In the genomic region with DNA sequence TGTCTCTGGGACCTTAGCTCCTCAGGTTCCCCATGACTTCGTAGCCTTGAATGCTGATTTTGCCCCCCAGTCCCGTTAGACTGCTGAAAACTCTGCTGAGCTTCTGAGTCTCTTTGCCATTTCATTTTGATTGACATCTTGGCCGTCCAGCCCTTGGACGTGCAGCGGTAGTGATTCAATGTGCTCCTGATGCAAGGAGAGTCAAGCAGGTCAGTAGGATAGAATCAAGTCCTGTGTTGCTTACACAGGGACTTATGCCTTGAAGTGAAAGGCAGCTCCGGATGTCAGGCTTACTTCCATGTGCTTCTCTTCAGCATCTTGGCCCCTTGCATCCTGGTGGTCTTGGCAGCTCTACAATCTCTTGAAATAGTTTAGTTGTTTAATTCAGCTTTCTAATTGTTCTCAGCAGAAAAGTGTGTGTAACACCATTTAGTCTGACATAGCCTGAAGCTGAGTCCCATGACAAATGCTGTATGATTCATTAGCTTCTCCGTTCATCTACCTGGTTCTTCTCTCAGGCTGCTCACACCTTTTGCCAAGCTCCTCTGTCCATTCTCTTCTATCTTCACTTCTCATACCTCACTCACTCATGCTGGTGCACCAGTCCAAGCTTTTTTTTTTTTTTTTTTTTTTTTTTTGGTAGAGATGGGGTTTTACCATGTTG, we compare ENCODE assay signal across 21 cellular contexts.
"Had no signal": no experiment of that assay in that cellular context is flagged by ENCODE, and none has a peak within 500 bp of the region (broad histone marks: within the 10 kb centered on the region; RNA-seq: fewer than 3 reads in every experiment).

No MANE protein-coding gene starts in this region.

- H3K27ac ChIP-seq: adrenal gland, left lung, right atrium auricular region had no signal

- H3K4me1 Mint-ChIP-seq: activated B cell treated with CpG ODN at 0.5 μM for 24 hours; activated CD8-positive, alpha-beta memory T cell treated with anti-CD3 and anti-CD28 coated beads, Interleukin-2, amount 10 ng/mL, durations not matched to agents 7 days and 5 days; stimulated activated naive CD8-positive, alpha-beta T cell treated with anti-CD3 and anti-CD28 coated beads, Interleukin-15, amount 100 ng/mL, for 72 hours; T-cell had no signal

- H3K27me3 ChIP-seq: adrenal gland, left lung, right atrium auricular region had no signal

- H3K4me3 Mint-ChIP-seq: activated B cell treated with CpG ODN at 0.5 μM for 24 hours; activated CD4-positive, alpha-beta memory T cell treated with anti-CD3 and anti-CD28 coated beads for 36 hours; activated CD8-positive, alpha-beta memory T cell treated with anti-CD3 and anti-CD28 coated beads, Interleukin-2, amount 10 ng/mL, durations not matched to agents 7 days and 5 days; activated T-cell treated with anti-CD3 and anti-CD28 coated beads, Interleukin-2, amount 50 U/mL, for 4 hours; effector memory CD8-positive, alpha-beta T cell; stimulated activated naive CD8-positive, alpha-beta T cell treated with anti-CD3 and anti-CD28 coated beads, Interleukin-15, amount 100 ng/mL, for 72 hours; T-cell; type B pancreatic cell had no signal

- H3K4me1 ChIP-seq: left lung, right atrium auricular region had no signal

- ATAC-seq: activated CD8-positive, alpha-beta memory T cell treated with anti-CD3 and anti-CD28 coated beads, Interleukin-2, amount 10 ng/mL, durations not matched to agents 7 days and 5 days; activated naive CD4-positive, alpha-beta T cell treated with anti-CD3 and anti-CD28 coated beads, Interleukin-2, amount 50 U/mL, for 72 hours; activated T-cell treated with anti-CD3 and anti-CD28 coated beads, Interleukin-2, amount 50 U/mL, for 4 hours; effector memory CD8-positive, alpha-beta T cell; left lung; stimulated activated naive CD8-positive, alpha-beta T cell treated with anti-CD3 and anti-CD28 coated beads, Interleukin-15, amount 100 ng/mL, for 72 hours; T-cell had no signal

- H3K9me3 ChIP-seq: adrenal gland had no signal

- DNase-seq: activated B cell treated with CpG ODN at 0.5 μM for 24 hours; activated CD4-positive, alpha-beta memory T cell treated with anti-CD3 and anti-CD28 coated beads for 36 hours; activated CD4-positive, alpha-beta T cell treated with anti-CD3 and anti-CD28 coated beads for 4 hours; activated CD8-positive, alpha-beta memory T cell treated with anti-CD3 and anti-CD28 coated beads, Interleukin-2, amount 10 ng/mL, durations not matched to agents 7 days and 5 days; activated effector memory CD4-positive, alpha-beta T cell treated with anti-CD3 and anti-CD28 coated beads, Interleukin-2, amount 50 U/mL, for 16 hours; activated T-cell treated with anti-CD3 and anti-CD28 coated beads, Interleukin-2, amount 50 U/mL, for 4 hours; adrenal gland; effector memory CD8-positive, alpha-beta T cell; foreskin melanocyte; glutamatergic neuron; kidney; left lung; stimulated activated CD4-positive, alpha-beta T cell treated with anti-CD3 and anti-CD28 coated beads, Interleukin-2, amount 100 ng/mL, for 48 hours; stimulated activated naive CD8-positive, alpha-beta T cell treated with anti-CD3 and anti-CD28 coated beads, Interleukin-15, amount 100 ng/mL, for 72 hours; T-cell; T-helper 9 cell had no signal

- H3K36me3 Mint-ChIP-seq: type B pancreatic cell had no signal

- H3K36me3 ChIP-seq: adrenal gland, left lung, right atrium auricular region had no signal

- H3K27ac Mint-ChIP-seq: activated B cell treated with CpG ODN at 0.5 μM for 24 hours; activated CD4-positive, alpha-beta memory T cell treated with anti-CD3 and anti-CD28 coated beads for 36 hours; activated CD8-positive, alpha-beta memory T cell treated with anti-CD3 and anti-CD28 coated beads, Interleukin-2, amount 10 ng/mL, durations not matched to agents 7 days and 5 days; effector memory CD8-positive, alpha-beta T cell; progenitor cell of endocrine pancreas; T-cell; type B pancreatic cell had no signal

- H3K4me3 ChIP-seq: adrenal gland, left lung, right atrium auricular region had no signal

- FAIRE-seq: astrocyte, kidney had no signal
